ENCODE assay signal across 14 cellular contexts in the genomic region with DNA sequence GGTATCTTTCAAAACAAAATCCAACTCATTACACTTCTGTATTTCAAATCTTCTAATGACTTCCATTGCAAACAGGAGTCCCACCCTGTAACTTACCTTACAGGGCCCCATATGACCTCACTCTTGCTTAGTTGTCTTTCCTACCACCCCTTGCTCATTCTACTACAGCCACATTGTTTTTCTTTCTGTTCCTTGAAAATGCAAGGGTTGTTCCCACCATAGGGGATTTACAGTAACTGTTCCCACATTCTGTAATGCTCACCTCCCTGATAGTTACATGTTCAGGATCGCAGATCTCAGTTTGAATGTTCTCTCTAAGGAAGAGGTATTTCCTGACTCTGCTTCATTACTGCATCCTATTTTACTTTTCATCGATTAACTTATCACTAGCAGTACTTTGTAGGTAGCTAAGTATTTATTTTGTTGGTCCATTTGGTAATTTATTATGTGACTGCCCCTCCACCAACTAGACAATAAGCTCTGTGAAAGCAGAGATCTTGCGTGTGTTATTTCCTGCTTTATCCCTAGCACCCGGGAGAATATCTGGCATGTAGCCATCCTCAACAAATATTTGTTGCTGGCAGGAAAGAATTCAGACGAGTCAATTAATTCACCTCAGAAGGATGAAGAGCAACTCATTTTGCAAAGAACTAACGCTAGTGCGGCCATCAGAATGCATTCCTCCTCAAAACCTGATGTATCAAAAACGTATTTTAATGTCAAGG. TPM values are rescaled to one million over a fixed set of nuclear protein-coding genes. Genes with fewer than 3 reads are reported as not detected.
DNase-seq lines count a peak whose midpoint lies in the region; ATAC-seq and TF ChIP-seq lines count a peak whose summit lies in the region.
"Had no signal": no experiment of that assay in that cellular context is flagged by ENCODE, and none has a peak within 500 bp of the region (broad histone marks: within the 10 kb centered on the region; RNA-seq: fewer than 3 reads in every experiment).

No MANE protein-coding gene starts in this region.

- intact Hi-C loops in aorta (cut with DNase I) = no loop called here

- no peaks in the 10 kb centered on the region for H3K9me3 ChIP-seq in SK-N-SH
- no peaks in the 10 kb centered on the region for H3K9me3 ChIP-seq in gastroesophageal sphincter
- no peaks in the 10 kb centered on the region for H3K9me3 ChIP-seq in thoracic aorta
- H3K9me3 ChIP-seq in aorta (ENCODE audit: control insufficient read depth, low read length) = no peaks in the 10 kb centered on the region

- H3K4me1 ChIP-seq in SK-N-SH (ENCODE audit: control insufficient read depth in 1 of 2, insufficient read depth in 2 of 2, low read depth in 1 of 2, low read length in 1 of 2) (no peaks in the 10 kb centered on the region; a peak in 1 of 4 replicates), gastroesophageal sphincter (peaks cover 0 to 22% (median 0%) of the 10 kb centered on the region in 3 donors), thoracic aorta (ENCODE audit: control insufficient read depth in 1 of 2, low read depth in 2 of 2) (peaks cover 4 to 34% of the 10 kb centered on the region in 2 donors), aorta (ENCODE audit: control insufficient read depth in 1 of 2, insufficient read depth in 2 of 2, low read length in 2 of 2) (no peaks in the 10 kb centered on the region)

- peak; percentile 42 for DNase-seq in NCI-H510A treated with DMSO at 0.1 percent for 48 hours (lab: John Stamatoyannopoulos, UW)
- no peak for DNase-seq in NCI-H510A (lab: John Stamatoyannopoulos, UW)
- peak; percentile 20 for DNase-seq in SK-N-SH
- no peak for DNase-seq in thoracic aorta (ENCODE audit: low spot score)
- no peak for DNase-seq in T-helper 1 cell
- no peak for DNase-seq in aorta
- no peak for DNase-seq in DMS 273 treated with DMSO at 0.1 percent for 48 hours (lab: John Stamatoyannopoulos, UW)
- DNase-seq: 8988T; activated CD8-positive, alpha-beta T cell treated with anti-CD3 and anti-CD28 coated beads for 36 hours; activated naive CD8-positive, alpha-beta T cell treated with anti-CD3 and anti-CD28 coated beads, Interleukin-2, amount 10 ng/mL, durations not matched to agents 7 days and 5 days; midbrain; NCI-H1417 treated with DMSO at 0.1 percent for 48 hours had no signal

- H3K79me2 ChIP-seq in SK-N-SH (ENCODE audit: insufficient read depth) = no peaks in the 10 kb centered on the region

- H3K4me3 ChIP-seq in SK-N-SH (ENCODE audit: low read depth in 2 of 2, low read length in 1 of 2) = no peak overlapping the region
- no peak overlapping the region for H3K4me3 ChIP-seq in gastroesophageal sphincter
- peak overlapping the region; percentile 14 for H3K4me3 ChIP-seq in thoracic aorta
- H3K4me3 ChIP-seq in aorta (ENCODE audit: low read length in 2 of 2) = no peak overlapping the region
- H3K4me3 ChIP-seq: SK-N-MC had no signal

- CTCF ChIA-PET in SK-N-SH (lab: Yijun Ruan, JAX) = interaction anchor here (1.0 kb wide), 1 partner anchor 14 kb away, joined by 3 read pairs; no protein-coding TSS in a partner anchor

- TF ChIP-seq RAD21 in SK-N-SH (IDR thresholded peaks at IDR 0.05; ENCODE audit: low read length) = no peak

- H3K27me3 ChIP-seq in SK-N-SH (ENCODE audit: insufficient read depth) (no peaks in the 10 kb centered on the region), gastroesophageal sphincter (no peaks in the 10 kb centered on the region), thoracic aorta (replicated peaks; ENCODE audit: insufficient read depth) (no peaks in the 10 kb centered on the region), aorta (ENCODE audit: control insufficient read depth in 1 of 2, insufficient read depth in 2 of 2, low read length in 1 of 2) (no peaks in the 10 kb centered on the region)

- H3K9me2 ChIP-seq in SK-N-SH = no peaks in the 10 kb centered on the region

- TF ChIP-seq EP300 in SK-N-SH (IDR thresholded peaks at IDR 0.05; ENCODE audit: borderline replicate concordance in 1 of 2, low read depth in 1 of 2, low read length in 1 of 2) (no peak), gastroesophageal sphincter (IDR thresholded peaks at IDR 0.05) (no peak)

- H3K36me3 ChIP-seq in SK-N-SH (replicated peaks in 1 of 2; ENCODE audit: control insufficient read depth in 1 of 2, insufficient read depth in 2 of 2, low read length in 1 of 2) = no peaks in the 10 kb centered on the region
- H3K36me3 ChIP-seq in gastroesophageal sphincter = no peaks in the 10 kb centered on the region
- H3K36me3 ChIP-seq in thoracic aorta = no peaks in the 10 kb centered on the region
- H3K36me3 ChIP-seq in aorta (ENCODE audit: control insufficient read depth in 1 of 2, insufficient read depth in 2 of 2, low read length in 1 of 2) = no peaks in the 10 kb centered on the region

- no peak overlapping the region for H2AFZ ChIP-seq in SK-N-SH (ENCODE audit: low read depth)

- H3K4me2 ChIP-seq in SK-N-SH = peak overlapping the region; percentile 5; the same call in 1 of the 2 replicates

- H3K27ac ChIP-seq in SK-N-SH (ENCODE audit: low read depth in 2 of 2, low read length in 1 of 2) = peak overlapping the region; percentile 58 to 63; a peak in 3 of 4 replicates
- peak overlapping the region in 3 of 4 donors; percentile 11 to 60 (median 20) for H3K27ac ChIP-seq in gastroesophageal sphincter
- peak overlapping the region in 1 of 2 donors; percentile 66 for H3K27ac ChIP-seq in thoracic aorta
- no peak overlapping the region for H3K27ac ChIP-seq in aorta (ENCODE audit: low read depth in 1 of 2, low read length in 2 of 2)
- H3K27ac ChIP-seq: SK-N-MC had no signal

- no peak for TF ChIP-seq CTCF in SK-N-SH (IDR thresholded peaks at IDR 0.05)
- TF ChIP-seq CTCF in gastroesophageal sphincter (IDR thresholded peaks at IDR 0.05) = no peak
- TF ChIP-seq CTCF in thoracic aorta (IDR thresholded peaks at IDR 0.05) = no peak

- ATAC-seq in gastroesophageal sphincter (no peak), thoracic aorta (ENCODE audit: insufficient number of reproducible peaks, low FRiP score, low read depth) (no peak), aorta (ENCODE audit: low FRiP score) (no peak)
- ATAC-seq: activated CD8-positive, alpha-beta T cell treated with anti-CD3 and anti-CD28 coated beads for 36 hours had no signal

- TF ChIP-seq POLR2A in gastroesophageal sphincter (IDR thresholded peaks at IDR 0.05) = no peak

- WGBS in SK-N-SH (ENCODE audit: low lambda C conversion rate) = 21% methylated on average over 8 of the region's 8 CpGs
- WGBS in gastroesophageal sphincter (ENCODE audit: low coverage in 1 of 2), 2 donors = 27 to 41% methylated on average over 4 to 7 of the region's 8 CpGs
- WGBS in aorta, 2 donors = 31 to 44% methylated on average over 8 of the region's 8 CpGs

- H4K20me1 ChIP-seq in SK-N-SH (ENCODE audit: insufficient read depth) = no peaks in the 10 kb centered on the region

- H3F3A ChIP-seq in SK-N-SH (replicated peaks; ENCODE audit: insufficient read depth) = no peaks in the 10 kb centered on the region

- no peak overlapping the region for H3K9ac ChIP-seq in SK-N-SH

- POLR2A ChIA-PET in SK-N-SH (lab: Yijun Ruan, JAX) = no interaction called here

TF ChIP-seq in SK-N-SH, 30 proteins besides CTCF, POLR2A, EP300 and RAD21:
- TF ChIP-seq EZH2phosphoT487 (IDR thresholded peaks at IDR 0.05; ENCODE audit: borderline replicate concordance, low read depth) = no peak
- no peak for TF ChIP-seq POLR2AphosphoS5 (IDR thresholded peaks at IDR 0.05; ENCODE audit: low read depth, low read length)
- TF ChIP-seq, protein P1, sequence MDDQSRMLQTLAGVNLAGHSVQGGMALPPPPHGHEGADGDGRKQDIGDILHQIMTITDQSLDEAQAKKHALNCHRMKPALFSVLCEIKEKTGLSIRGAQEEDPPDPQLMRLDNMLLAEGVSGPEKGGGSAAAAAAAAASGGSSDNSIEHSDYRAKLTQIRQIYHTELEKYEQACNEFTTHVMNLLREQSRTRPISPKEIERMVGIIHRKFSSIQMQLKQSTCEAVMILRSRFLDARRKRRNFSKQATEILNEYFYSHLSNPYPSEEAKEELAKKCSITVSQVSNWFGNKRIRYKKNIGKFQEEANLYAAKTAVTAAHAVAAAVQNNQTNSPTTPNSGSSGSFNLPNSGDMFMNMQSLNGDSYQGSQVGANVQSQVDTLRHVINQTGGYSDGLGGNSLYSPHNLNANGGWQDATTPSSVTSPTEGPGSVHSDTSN (IDR thresholded peaks at IDR 0.05) = no peak
- TF ChIP-seq, protein P2, sequence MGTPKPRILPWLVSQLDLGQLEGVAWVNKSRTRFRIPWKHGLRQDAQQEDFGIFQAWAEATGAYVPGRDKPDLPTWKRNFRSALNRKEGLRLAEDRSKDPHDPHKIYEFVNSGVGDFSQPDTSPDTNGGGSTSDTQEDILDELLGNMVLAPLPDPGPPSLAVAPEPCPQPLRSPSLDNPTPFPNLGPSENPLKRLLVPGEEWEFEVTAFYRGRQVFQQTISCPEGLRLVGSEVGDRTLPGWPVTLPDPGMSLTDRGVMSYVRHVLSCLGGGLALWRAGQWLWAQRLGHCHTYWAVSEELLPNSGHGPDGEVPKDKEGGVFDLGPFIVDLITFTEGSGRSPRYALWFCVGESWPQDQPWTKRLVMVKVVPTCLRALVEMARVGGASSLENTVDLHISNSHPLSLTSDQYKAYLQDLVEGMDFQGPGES (IDR thresholded peaks at IDR 0.05; ENCODE audit: low read depth, low read length) = no peak
- no peak for TF ChIP-seq ELF1 (IDR thresholded peaks at IDR 0.05)
- TF ChIP-seq YY1 (IDR thresholded peaks at IDR 0.05; ENCODE audit: low read depth) = no peak
- TF ChIP-seq SIN3A (IDR thresholded peaks at IDR 0.05; ENCODE audit: borderline replicate concordance, low read depth, low read length) = no peak
- no peak for TF ChIP-seq NFIC (IDR thresholded peaks at IDR 0.05; ENCODE audit: borderline replicate concordance)
- no peak for TF ChIP-seq TAF1 (IDR thresholded peaks at IDR 0.05; ENCODE audit: borderline replicate concordance, low read depth, low read length)
- TF ChIP-seq SMC3 (IDR thresholded peaks at IDR 0.05; ENCODE audit: low read depth, low read length) = no peak
- no peak for TF ChIP-seq MXI1 (IDR thresholded peaks at IDR 0.05; ENCODE audit: low read depth, low read length)
- TF ChIP-seq, protein P3, sequence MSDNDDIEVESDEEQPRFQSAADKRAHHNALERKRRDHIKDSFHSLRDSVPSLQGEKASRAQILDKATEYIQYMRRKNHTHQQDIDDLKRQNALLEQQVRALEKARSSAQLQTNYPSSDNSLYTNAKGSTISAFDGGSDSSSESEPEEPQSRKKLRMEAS (IDR thresholded peaks at IDR 0.05; ENCODE audit: low read depth) = no peak

RNA-seq across cellular contexts. Expression of a gene that starts 21.4 kb away (rescaled TPM):
- polyA plus RNA-seq in SK-N-SH (2012; rRNA removed) (0.92 and 0.93 TPM in 2 replicates), aorta (10 to 100 TPM; 12.6 to 59.6 TPM)
- 1.3 and 1.8 TPM in 2 replicates for polyA plus RNA-seq in SK-N-SH (2012; cell fraction: cytosol; rRNA removed)
- polyA plus RNA-seq in SK-N-SH (2012; cell fraction: nucleus; rRNA removed) = 0.40 and 0.57 TPM in 2 replicates
- total RNA-seq in gastroesophageal sphincter (10 to 100 TPM; 24.5 to 92.3 (median 72.2) TPM), thoracic aorta (10 to 100 TPM; 24.6 to 40.6 TPM), aorta (10 to 100 TPM; 35.0 to 44.7 TPM)
- total RNA-seq: activated CD8-positive, alpha-beta T cell treated with anti-CD3 and anti-CD28 coated beads for 36 hours; activated naive CD8-positive, alpha-beta T cell treated with anti-CD3 and anti-CD28 coated beads, Interleukin-2, amount 10 ng/mL, durations not matched to agents 7 days and 5 days had no signal

Comparison
In these comparisons a context has a peak if more than half of its experiments do, and no peak if none do; other contexts are left out.
1. DNase-seq: peak in NCI-H510A treated with DMSO at 0.1 percent for 48 hours (single experiment) and SK-N-SH (single experiment); none in NCI-H510A (single experiment), thoracic aorta (single experiment), T-helper 1 cell (0 of 5), aorta (0 of 2) and DMS 273 treated with DMSO at 0.1 percent for 48 hours (single experiment).
2. H3K27ac ChIP-seq: peak in SK-N-SH (2 of 2) and gastroesophageal sphincter (3 of 4); none in aorta (0 of 2).